1 cellular context compared by ENCODE assay signal in the genomic region with DNA sequence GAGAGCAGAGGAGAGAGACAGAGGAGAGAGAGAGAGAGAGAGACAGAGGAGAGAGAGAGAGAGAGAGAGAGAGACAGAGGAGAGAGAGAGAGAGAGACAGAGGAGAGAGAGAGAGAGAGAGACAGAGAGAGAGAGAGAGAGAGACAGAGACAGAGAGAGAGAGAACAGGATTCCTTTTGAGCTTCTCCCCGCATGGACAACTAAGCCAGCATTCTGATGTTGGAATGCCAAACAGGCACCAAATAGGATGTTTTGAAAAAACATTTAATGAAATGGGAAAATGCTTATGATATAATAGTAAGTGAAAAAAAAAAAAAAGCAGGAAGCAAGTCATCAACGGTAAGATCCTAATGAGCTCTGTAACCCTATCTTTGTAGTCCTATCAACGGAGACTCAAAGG.
TF ChIP-seq lines count a peak whose summit lies in the region.

No MANE protein-coding gene starts in this region.

TF ChIP-seq in IMR-90, 13 proteins besides CTCF, POLR2A, EP300 and RAD21:
- no peak for TF ChIP-seq FOS (IDR thresholded peaks at IDR 0.05; ENCODE audit: low read depth, low read length)
- TF ChIP-seq SMC3 (IDR thresholded peaks at IDR 0.05; ENCODE audit: low read depth, low read length): no peak
- no peak for TF ChIP-seq NFE2L2 (IDR thresholded peaks at IDR 0.05; ENCODE audit: low read depth, low read length)
- TF ChIP-seq MXI1 (IDR thresholded peaks at IDR 0.05; ENCODE audit: borderline replicate concordance, low read depth, low read length): no peak
- no peak for TF ChIP-seq BHLHE40 (IDR thresholded peaks at IDR 0.05; ENCODE audit: low read depth, low read length)
- TF ChIP-seq, protein P1, sequence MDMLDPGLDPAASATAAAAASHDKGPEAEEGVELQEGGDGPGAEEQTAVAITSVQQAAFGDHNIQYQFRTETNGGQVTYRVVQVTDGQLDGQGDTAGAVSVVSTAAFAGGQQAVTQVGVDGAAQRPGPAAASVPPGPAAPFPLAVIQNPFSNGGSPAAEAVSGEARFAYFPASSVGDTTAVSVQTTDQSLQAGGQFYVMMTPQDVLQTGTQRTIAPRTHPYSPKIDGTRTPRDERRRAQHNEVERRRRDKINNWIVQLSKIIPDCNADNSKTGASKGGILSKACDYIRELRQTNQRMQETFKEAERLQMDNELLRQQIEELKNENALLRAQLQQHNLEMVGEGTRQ (IDR thresholded peaks at IDR 0.05; ENCODE audit: low read depth, low read length): no peak
- TF ChIP-seq, protein P2, sequence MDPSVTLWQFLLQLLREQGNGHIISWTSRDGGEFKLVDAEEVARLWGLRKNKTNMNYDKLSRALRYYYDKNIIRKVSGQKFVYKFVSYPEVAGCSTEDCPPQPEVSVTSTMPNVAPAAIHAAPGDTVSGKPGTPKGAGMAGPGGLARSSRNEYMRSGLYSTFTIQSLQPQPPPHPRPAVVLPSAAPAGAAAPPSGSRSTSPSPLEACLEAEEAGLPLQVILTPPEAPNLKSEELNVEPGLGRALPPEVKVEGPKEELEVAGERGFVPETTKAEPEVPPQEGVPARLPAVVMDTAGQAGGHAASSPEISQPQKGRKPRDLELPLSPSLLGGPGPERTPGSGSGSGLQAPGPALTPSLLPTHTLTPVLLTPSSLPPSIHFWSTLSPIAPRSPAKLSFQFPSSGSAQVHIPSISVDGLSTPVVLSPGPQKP (IDR thresholded peaks at IDR 0.05; ENCODE audit: borderline replicate concordance, low read depth, low read length): no peak
- TF ChIP-seq RCOR1 (IDR thresholded peaks at IDR 0.05; ENCODE audit: insufficient replicate concordance, low read length): no peak
- no peak for TF ChIP-seq CHD1 (IDR thresholded peaks at IDR 0.05; ENCODE audit: low read depth, low read length)
- TF ChIP-seq CEBPB (IDR thresholded peaks at IDR 0.05; ENCODE audit: low read depth, low read length): no peak
- no peak for TF ChIP-seq RFX5 (IDR thresholded peaks at IDR 0.05; ENCODE audit: low read depth, low read length)
- no peak for TF ChIP-seq MAZ (IDR thresholded peaks at IDR 0.05; ENCODE audit: borderline replicate concordance, low read depth, low read length)
- TF ChIP-seq MAFK (IDR thresholded peaks at IDR 0.05; ENCODE audit: low read depth, low read length): no peak
